In genomic region chr4:72567821-72568620, GRCh38 we compare ENCODE assay signal across 1 cellular context.
A peak's percentile ranks its signal among the peaks of the same experiment; 100 is the strongest.
TF ChIP-seq lines count a peak whose summit lies in the region.

No MANE protein-coding gene starts in this region.

TF ChIP-seq in SK-N-SH, 30 proteins besides CTCF, POLR2A, EP300 and RAD21 (continued from another document):
- TF ChIP-seq IRF3 (IDR thresholded peaks at IDR 0.05; ENCODE audit: low read depth, low read length) (no peak), USF1 (IDR thresholded peaks at IDR 0.05; ENCODE audit: borderline replicate concordance, low read depth) (peak; percentile 42; the same call in 1 of the 2 replicates), MXI1 (IDR thresholded peaks at IDR 0.05; ENCODE audit: low read depth, low read length) (peak; percentile 98), FOSL2 (IDR thresholded peaks at IDR 0.05; ENCODE audit: borderline replicate concordance, low read depth) (no peak)
